In the genomic region with DNA sequence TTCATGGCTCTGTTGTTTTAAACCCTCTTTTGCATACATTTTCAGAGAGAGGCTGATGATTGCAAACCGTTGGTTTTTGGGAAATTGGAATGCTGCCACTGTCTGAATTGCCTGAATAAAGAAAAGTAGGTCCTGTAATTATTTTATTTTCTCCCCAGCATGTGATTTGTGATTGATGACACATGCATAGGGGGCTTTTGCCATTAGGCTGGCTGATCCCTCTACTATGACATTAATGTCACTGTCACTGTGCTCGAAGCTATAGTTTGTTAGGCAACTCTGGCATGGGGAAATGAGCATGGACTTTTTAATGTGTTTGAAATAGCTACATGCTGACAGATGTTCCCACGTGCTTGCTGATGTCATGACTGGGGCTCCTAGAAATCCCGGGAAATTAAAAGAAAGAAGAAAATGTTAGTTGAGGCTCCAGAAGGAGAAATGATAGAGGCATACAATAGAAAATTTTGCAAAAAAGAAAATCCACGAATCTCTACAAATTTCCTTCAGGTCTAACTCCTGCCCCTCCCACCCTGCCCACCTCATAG, we compare ENCODE assay signal across 22 cellular contexts.
DNase-seq lines count a peak whose midpoint lies in the region; ATAC-seq and TF ChIP-seq lines count a peak whose summit lies in the region.
"Had no signal": no experiment of that assay in that cellular context is flagged by ENCODE, and none has a peak within 500 bp of the region (broad histone marks: within the 10 kb centered on the region; RNA-seq: fewer than 3 reads in every experiment).

No MANE protein-coding gene starts in this region.

- peaks cover 28% of the 10 kb centered on the region for H3K4me1 Mint-ChIP-seq in mesothelial cell of epicardium
- H3K4me1 Mint-ChIP-seq: CD4-positive, alpha-beta memory T cell had no signal

- H3K4me1 ChIP-seq in HEK293 (ENCODE audit: control insufficient read depth, insufficient read depth, low read length) = peaks cover 8% of the 10 kb centered on the region; the same call in 1 of the 2 replicates
- H3K4me1 ChIP-seq in esophagus muscularis mucosa = no peaks in the 10 kb centered on the region
- H3K4me1 ChIP-seq in mammary epithelial cell (ENCODE audit: insufficient read depth, low read length) = peaks cover 12% of the 10 kb centered on the region
- H3K4me1 ChIP-seq: A549, SJSA1 had no signal

- no peaks in the 10 kb centered on the region for H3K36me3 Mint-ChIP-seq in mesothelial cell of epicardium
- H3K36me3 Mint-ChIP-seq: CD4-positive, alpha-beta memory T cell had no signal

- H3K36me3 ChIP-seq in HEK293 (ENCODE audit: control insufficient read depth in 2 of 2, insufficient read depth in 1 of 2, low read length in 2 of 2) (no peaks in the 10 kb centered on the region), esophagus muscularis mucosa (no peaks in the 10 kb centered on the region), mammary epithelial cell (ENCODE audit: insufficient read depth, low read length) (no peaks in the 10 kb centered on the region)
- H3K36me3 ChIP-seq: SJSA1 had no signal

- no peak for TF ChIP-seq EP300 in esophagus muscularis mucosa (IDR thresholded peaks at IDR 0.05)

- H3K4me3 Mint-ChIP-seq in mesothelial cell of epicardium = no peak overlapping the region
- H3K4me3 Mint-ChIP-seq: CD4-positive, alpha-beta memory T cell had no signal

- no peaks in the 10 kb centered on the region for H3K9me3 Mint-ChIP-seq in mesothelial cell of epicardium
- H3K9me3 Mint-ChIP-seq: CD4-positive, alpha-beta memory T cell had no signal

- DNase-seq in G401 (ENCODE audit: low spot score) = peak; percentile 73
- DNase-seq in esophagus muscularis mucosa (ENCODE audit: extremely low spot score) = peak; percentile 29
- DNase-seq in mesothelial cell of epicardium (ENCODE audit: low spot score in 2 of 2, unreplicated experiment in 2 of 2) = no peak
- DNase-seq in omental fat pad (ENCODE audit: low spot score) = no peak
- DNase-seq in mammary epithelial cell = no peak
- DNase-seq: C1 segment of cervical spinal cord; Caco-2; CD4-positive, alpha-beta memory T cell; DND-41; GOT3; HCEC 1CT; Kasumi-1; NCI-H2029; NCI-H446 treated with DMSO at 0.1 percent for 48 hours; NCI-H526; PC-9 had no signal

- H3K27me3 Mint-ChIP-seq in mesothelial cell of epicardium (ENCODE audit: low read depth) = no peaks in the 10 kb centered on the region

- H3K4me2 ChIP-seq in mammary epithelial cell (ENCODE audit: insufficient read depth, low read depth, low read length) = no peak overlapping the region
- H3K4me2 ChIP-seq: A549, PC-9 had no signal

- TF ChIP-seq CTCF in HEK293 (tag by site-specific recombination; IDR thresholded peaks at IDR 0.05) (no peak), esophagus muscularis mucosa (IDR thresholded peaks at IDR 0.05) (no peak), mesothelial cell of epicardium (IDR thresholded peaks at IDR 0.05; ENCODE audit: unreplicated experiment) (no peak), omental fat pad (IDR thresholded peaks at IDR 0.05) (no peak), mammary epithelial cell (conservative IDR thresholded peaks at IDR 0.05 in 1 of 2, IDR thresholded peaks at IDR 0.05 in 1 of 2; ENCODE audit: extremely low read depth in 1 of 2, insufficient read depth in 1 of 2, low read depth in 1 of 2, low read length in 2 of 2) (no peak)

- no peak overlapping the region for H2AFZ ChIP-seq in mammary epithelial cell (ENCODE audit: low read depth, low read length)
- H2AFZ ChIP-seq: PC-9 had no signal

- peak overlapping the region; percentile 26 for H3K27ac Mint-ChIP-seq in mesothelial cell of epicardium
- H3K27ac Mint-ChIP-seq: CD4-positive, alpha-beta memory T cell had no signal

- H4K20me1 ChIP-seq in mammary epithelial cell (ENCODE audit: insufficient read depth, low read length) = no peaks in the 10 kb centered on the region

- WGBS in esophagus muscularis mucosa = 50% methylated on average over 5 of the region's 5 CpGs
- 90% methylated on average over 5 of the region's 5 CpGs for WGBS in mammary epithelial cell (ENCODE audit: low coverage, missing lambda C conversion rate)

- no peaks in the 10 kb centered on the region for H3K79me2 ChIP-seq in mammary epithelial cell (ENCODE audit: insufficient read depth, low read length)

- ATAC-seq in omental fat pad (ENCODE audit: low FRiP score) = no peak
- ATAC-seq in HG03469 (IDR thresholded peaks at IDR 0.05; ENCODE audit: unreplicated experiment) = no peak
- ATAC-seq: A549, HepG2, Right ventricle myocardium inferior had no signal

- POLR2A ChIA-PET in HEK293 (lab: Yijun Ruan, JAX) = interaction anchor here (0.6 kb wide), 1 partner anchor 71 kb away, joined by 5 read pairs; no protein-coding TSS in a partner anchor

- no TSS peak for BruUV-seq in mammary epithelial cell (replicated peaks; lab: Mats Ljungman, UMichigan)

- H3K27ac ChIP-seq in HEK293 (ENCODE audit: extremely low read depth, low read depth, low read length) (no peak overlapping the region), esophagus muscularis mucosa (replicated peaks in 1 of 4) (no peak overlapping the region), mammary epithelial cell (ENCODE audit: insufficient read depth, low read depth, low read length) (no peak overlapping the region)
- H3K27ac ChIP-seq: A549, PC-9, SJSA1 had no signal

- in situ Hi-C loops in G401 (cut with HindIII; ENCODE audit: low sequenced_read_pairs) = no loop called here
- in situ Hi-C loops in mammary epithelial cell (cut with MboI; ENCODE audit: low sequenced_read_pairs in 2 of 2) = no loop called here

- H3K4me3 ChIP-seq in HEK293 (ENCODE audit: low read depth, low read length) = no peak overlapping the region
- no peak overlapping the region for H3K4me3 ChIP-seq in esophagus muscularis mucosa
- H3K4me3 ChIP-seq in mammary epithelial cell (replicated peaks in 1 of 3; ENCODE audit: insufficient read depth in 1 of 3, low read depth in 2 of 3, low read length in 3 of 3) = no peak overlapping the region
- H3K4me3 ChIP-seq: A549, PC-9, SJSA1 had no signal

- intact Hi-C loops in esophagus muscularis mucosa (cut with DNase I) = no loop called here
- intact Hi-C loops in mammary epithelial cell (cut with micrococcal nuclease) = no loop called here

- CTCF ChIA-PET in HEK293 (lab: Yijun Ruan, JAX) (interaction anchor here (0.6 to 1.8 kb wide), 3 partner anchors 15 to 361 kb away, joined by 3 to 5 read pairs (median 4); no protein-coding TSS in a partner anchor), mammary epithelial cell (lab: Charles Lee; ENCODE audit: low non-redundant PET) (no interaction called here)

- TF ChIP-seq POLR2A in esophagus muscularis mucosa (IDR thresholded peaks at IDR 0.05; ENCODE audit: low read depth) = no peak

- no peaks in the 10 kb centered on the region for H3K9me3 ChIP-seq in HEK293 (ENCODE audit: control insufficient read depth, insufficient read depth, low read depth, low read length)
- H3K9me3 ChIP-seq in esophagus muscularis mucosa = no peaks in the 10 kb centered on the region
- no peaks in the 10 kb centered on the region for H3K9me3 ChIP-seq in mammary epithelial cell (replicated peaks; ENCODE audit: insufficient read depth, low read length)
- H3K9me3 ChIP-seq: A549, Caco-2, SJSA1 had no signal

- dilution Hi-C loops in mammary epithelial cell (cut with HindIII; ENCODE audit: low sequenced_read_pairs) = no loop called here

- no peak overlapping the region for H3K9ac ChIP-seq in mammary epithelial cell (ENCODE audit: insufficient read depth, low read length)

- H3K27me3 ChIP-seq in esophagus muscularis mucosa (peaks cover 0 to 17% (median 0%) of the 10 kb centered on the region in 4 donors), mammary epithelial cell (ENCODE audit: insufficient read depth, low read length) (no peaks in the 10 kb centered on the region)

TF ChIP-seq in HEK293, 187 proteins besides CTCF, POLR2A, EP300 and RAD21 (continues in another document):
- TF ChIP-seq, protein P1, sequence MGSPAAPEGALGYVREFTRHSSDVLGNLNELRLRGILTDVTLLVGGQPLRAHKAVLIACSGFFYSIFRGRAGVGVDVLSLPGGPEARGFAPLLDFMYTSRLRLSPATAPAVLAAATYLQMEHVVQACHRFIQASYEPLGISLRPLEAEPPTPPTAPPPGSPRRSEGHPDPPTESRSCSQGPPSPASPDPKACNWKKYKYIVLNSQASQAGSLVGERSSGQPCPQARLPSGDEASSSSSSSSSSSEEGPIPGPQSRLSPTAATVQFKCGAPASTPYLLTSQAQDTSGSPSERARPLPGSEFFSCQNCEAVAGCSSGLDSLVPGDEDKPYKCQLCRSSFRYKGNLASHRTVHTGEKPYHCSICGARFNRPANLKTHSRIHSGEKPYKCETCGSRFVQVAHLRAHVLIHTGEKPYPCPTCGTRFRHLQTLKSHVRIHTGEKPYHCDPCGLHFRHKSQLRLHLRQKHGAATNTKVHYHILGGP (tag by site-specific recombination; IDR thresholded peaks at IDR 0.05) = peak; percentile 94
- TF ChIP-seq, protein P2, sequence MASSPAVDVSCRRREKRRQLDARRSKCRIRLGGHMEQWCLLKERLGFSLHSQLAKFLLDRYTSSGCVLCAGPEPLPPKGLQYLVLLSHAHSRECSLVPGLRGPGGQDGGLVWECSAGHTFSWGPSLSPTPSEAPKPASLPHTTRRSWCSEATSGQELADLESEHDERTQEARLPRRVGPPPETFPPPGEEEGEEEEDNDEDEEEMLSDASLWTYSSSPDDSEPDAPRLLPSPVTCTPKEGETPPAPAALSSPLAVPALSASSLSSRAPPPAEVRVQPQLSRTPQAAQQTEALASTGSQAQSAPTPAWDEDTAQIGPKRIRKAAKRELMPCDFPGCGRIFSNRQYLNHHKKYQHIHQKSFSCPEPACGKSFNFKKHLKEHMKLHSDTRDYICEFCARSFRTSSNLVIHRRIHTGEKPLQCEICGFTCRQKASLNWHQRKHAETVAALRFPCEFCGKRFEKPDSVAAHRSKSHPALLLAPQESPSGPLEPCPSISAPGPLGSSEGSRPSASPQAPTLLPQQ (tag by site-specific recombination; IDR thresholded peaks at IDR 0.05) = peak; percentile 43; the same call in 1 of the 2 replicates
- no peak for TF ChIP-seq ZFP3 (tag by site-specific recombination; IDR thresholded peaks at IDR 0.05; ENCODE audit: low read depth)
- peak; percentile 50; the same call in 1 of the 2 replicates for TF ChIP-seq ZNF629 (tag by site-specific recombination; IDR thresholded peaks at IDR 0.05)
- TF ChIP-seq SP7 (tag by site-specific recombination; IDR thresholded peaks at IDR 0.05) = peak; percentile 64; the same call in 1 of the 2 replicates
- peak; percentile 36; the same call in 1 of the 2 replicates for TF ChIP-seq ZNF335 (tag by site-specific recombination; conservative IDR thresholded peaks at IDR 0.05)
- TF ChIP-seq PRDM1 (tag by site-specific recombination; IDR thresholded peaks at IDR 0.05) = 0 out of 2 replicates have a peak, but pooled peaks have one; percentile 21

Comparison
In these comparisons a context has a peak if more than half of its experiments do, and no peak if none do; other contexts are left out.
1. DNase-seq: peak in G401 (single experiment) and esophagus muscularis mucosa (single experiment); none in mesothelial cell of epicardium (0 of 2), omental fat pad (single experiment) and mammary epithelial cell (single experiment).